ENCODE assay signal across 1 cellular context in the genomic region with DNA sequence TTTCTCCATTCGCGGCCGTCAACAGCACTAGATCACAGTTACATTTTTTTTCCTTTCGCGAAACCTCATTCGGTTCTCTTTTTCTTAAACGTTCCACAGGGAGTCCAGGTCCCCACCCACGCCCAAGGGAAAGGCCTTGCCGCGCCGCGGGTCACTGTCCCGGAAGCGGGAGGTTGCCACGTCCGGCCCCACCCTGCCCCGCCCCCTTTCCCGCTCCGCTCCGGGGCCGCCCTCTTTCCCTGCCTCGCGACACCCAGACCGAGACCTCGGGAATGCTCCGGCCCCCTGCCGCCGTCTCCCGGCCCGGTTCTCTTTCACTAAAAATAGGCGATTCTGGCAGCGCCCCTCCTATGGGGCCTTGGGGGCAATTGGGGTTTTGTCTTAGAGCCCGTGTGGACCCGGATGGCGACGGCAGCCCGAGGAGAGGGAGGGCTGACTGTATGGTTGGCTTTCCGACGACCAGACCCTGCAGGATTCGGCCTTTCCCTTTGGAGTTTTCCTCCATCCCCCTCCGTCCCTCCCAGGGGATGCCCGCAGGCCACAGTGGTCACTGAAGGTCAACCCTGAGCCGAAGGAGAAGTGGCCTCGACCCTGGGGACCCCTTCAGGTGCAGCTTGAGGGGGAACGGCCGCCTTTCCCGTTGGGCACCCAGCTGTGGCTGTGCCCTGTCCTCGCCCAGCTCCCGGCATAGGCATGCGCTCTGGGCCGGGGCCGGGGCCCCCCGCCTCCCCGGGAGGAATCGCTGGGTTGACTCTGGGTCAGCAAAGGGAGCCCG.
TF ChIP-seq lines count a peak whose summit lies in the region.

No MANE protein-coding gene starts in this region.

TF ChIP-seq in K562, 482 proteins besides CTCF, POLR2A, EP300 and RAD21 (continued from another document and continues in another):
- TF ChIP-seq, protein P1, sequence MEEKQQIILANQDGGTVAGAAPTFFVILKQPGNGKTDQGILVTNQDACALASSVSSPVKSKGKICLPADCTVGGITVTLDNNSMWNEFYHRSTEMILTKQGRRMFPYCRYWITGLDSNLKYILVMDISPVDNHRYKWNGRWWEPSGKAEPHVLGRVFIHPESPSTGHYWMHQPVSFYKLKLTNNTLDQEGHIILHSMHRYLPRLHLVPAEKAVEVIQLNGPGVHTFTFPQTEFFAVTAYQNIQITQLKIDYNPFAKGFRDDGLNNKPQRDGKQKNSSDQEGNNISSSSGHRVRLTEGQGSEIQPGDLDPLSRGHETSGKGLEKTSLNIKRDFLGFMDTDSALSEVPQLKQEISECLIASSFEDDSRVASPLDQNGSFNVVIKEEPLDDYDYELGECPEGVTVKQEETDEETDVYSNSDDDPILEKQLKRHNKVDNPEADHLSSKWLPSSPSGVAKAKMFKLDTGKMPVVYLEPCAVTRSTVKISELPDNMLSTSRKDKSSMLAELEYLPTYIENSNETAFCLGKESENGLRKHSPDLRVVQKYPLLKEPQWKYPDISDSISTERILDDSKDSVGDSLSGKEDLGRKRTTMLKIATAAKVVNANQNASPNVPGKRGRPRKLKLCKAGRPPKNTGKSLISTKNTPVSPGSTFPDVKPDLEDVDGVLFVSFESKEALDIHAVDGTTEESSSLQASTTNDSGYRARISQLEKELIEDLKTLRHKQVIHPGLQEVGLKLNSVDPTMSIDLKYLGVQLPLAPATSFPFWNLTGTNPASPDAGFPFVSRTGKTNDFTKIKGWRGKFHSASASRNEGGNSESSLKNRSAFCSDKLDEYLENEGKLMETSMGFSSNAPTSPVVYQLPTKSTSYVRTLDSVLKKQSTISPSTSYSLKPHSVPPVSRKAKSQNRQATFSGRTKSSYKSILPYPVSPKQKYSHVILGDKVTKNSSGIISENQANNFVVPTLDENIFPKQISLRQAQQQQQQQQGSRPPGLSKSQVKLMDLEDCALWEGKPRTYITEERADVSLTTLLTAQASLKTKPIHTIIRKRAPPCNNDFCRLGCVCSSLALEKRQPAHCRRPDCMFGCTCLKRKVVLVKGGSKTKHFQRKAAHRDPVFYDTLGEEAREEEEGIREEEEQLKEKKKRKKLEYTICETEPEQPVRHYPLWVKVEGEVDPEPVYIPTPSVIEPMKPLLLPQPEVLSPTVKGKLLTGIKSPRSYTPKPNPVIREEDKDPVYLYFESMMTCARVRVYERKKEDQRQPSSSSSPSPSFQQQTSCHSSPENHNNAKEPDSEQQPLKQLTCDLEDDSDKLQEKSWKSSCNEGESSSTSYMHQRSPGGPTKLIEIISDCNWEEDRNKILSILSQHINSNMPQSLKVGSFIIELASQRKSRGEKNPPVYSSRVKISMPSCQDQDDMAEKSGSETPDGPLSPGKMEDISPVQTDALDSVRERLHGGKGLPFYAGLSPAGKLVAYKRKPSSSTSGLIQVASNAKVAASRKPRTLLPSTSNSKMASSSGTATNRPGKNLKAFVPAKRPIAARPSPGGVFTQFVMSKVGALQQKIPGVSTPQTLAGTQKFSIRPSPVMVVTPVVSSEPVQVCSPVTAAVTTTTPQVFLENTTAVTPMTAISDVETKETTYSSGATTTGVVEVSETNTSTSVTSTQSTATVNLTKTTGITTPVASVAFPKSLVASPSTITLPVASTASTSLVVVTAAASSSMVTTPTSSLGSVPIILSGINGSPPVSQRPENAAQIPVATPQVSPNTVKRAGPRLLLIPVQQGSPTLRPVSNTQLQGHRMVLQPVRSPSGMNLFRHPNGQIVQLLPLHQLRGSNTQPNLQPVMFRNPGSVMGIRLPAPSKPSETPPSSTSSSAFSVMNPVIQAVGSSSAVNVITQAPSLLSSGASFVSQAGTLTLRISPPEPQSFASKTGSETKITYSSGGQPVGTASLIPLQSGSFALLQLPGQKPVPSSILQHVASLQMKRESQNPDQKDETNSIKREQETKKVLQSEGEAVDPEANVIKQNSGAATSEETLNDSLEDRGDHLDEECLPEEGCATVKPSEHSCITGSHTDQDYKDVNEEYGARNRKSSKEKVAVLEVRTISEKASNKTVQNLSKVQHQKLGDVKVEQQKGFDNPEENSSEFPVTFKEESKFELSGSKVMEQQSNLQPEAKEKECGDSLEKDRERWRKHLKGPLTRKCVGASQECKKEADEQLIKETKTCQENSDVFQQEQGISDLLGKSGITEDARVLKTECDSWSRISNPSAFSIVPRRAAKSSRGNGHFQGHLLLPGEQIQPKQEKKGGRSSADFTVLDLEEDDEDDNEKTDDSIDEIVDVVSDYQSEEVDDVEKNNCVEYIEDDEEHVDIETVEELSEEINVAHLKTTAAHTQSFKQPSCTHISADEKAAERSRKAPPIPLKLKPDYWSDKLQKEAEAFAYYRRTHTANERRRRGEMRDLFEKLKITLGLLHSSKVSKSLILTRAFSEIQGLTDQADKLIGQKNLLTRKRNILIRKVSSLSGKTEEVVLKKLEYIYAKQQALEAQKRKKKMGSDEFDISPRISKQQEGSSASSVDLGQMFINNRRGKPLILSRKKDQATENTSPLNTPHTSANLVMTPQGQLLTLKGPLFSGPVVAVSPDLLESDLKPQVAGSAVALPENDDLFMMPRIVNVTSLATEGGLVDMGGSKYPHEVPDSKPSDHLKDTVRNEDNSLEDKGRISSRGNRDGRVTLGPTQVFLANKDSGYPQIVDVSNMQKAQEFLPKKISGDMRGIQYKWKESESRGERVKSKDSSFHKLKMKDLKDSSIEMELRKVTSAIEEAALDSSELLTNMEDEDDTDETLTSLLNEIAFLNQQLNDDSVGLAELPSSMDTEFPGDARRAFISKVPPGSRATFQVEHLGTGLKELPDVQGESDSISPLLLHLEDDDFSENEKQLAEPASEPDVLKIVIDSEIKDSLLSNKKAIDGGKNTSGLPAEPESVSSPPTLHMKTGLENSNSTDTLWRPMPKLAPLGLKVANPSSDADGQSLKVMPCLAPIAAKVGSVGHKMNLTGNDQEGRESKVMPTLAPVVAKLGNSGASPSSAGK (IDR thresholded peaks at IDR 0.05) = peak; percentile 53
- peak; percentile 86 for TF ChIP-seq POLR2AphosphoS5 (IDR thresholded peaks at IDR 0.05; ENCODE audit: control insufficient read depth, insufficient read depth, low read depth, low read length)
- TF ChIP-seq SREBF2 (CRISPR knock-in tag; IDR thresholded peaks at IDR 0.05) = peak; percentile 11; the same call in 1 of the 2 replicates
- 0 out of 2 replicates have a peak, but pooled peaks have one; percentile 6 for TF ChIP-seq ZBTB7A (IDR thresholded peaks at IDR 0.05; ENCODE audit: borderline replicate concordance, control insufficient read depth, low read depth, low read length)
- TF ChIP-seq, protein P2, sequence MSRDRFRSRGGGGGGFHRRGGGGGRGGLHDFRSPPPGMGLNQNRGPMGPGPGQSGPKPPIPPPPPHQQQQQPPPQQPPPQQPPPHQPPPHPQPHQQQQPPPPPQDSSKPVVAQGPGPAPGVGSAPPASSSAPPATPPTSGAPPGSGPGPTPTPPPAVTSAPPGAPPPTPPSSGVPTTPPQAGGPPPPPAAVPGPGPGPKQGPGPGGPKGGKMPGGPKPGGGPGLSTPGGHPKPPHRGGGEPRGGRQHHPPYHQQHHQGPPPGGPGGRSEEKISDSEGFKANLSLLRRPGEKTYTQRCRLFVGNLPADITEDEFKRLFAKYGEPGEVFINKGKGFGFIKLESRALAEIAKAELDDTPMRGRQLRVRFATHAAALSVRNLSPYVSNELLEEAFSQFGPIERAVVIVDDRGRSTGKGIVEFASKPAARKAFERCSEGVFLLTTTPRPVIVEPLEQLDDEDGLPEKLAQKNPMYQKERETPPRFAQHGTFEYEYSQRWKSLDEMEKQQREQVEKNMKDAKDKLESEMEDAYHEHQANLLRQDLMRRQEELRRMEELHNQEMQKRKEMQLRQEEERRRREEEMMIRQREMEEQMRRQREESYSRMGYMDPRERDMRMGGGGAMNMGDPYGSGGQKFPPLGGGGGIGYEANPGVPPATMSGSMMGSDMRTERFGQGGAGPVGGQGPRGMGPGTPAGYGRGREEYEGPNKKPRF (IDR thresholded peaks at IDR 0.05; ENCODE audit: low read depth, low read length) = no peak
- TF ChIP-seq, protein P3, sequence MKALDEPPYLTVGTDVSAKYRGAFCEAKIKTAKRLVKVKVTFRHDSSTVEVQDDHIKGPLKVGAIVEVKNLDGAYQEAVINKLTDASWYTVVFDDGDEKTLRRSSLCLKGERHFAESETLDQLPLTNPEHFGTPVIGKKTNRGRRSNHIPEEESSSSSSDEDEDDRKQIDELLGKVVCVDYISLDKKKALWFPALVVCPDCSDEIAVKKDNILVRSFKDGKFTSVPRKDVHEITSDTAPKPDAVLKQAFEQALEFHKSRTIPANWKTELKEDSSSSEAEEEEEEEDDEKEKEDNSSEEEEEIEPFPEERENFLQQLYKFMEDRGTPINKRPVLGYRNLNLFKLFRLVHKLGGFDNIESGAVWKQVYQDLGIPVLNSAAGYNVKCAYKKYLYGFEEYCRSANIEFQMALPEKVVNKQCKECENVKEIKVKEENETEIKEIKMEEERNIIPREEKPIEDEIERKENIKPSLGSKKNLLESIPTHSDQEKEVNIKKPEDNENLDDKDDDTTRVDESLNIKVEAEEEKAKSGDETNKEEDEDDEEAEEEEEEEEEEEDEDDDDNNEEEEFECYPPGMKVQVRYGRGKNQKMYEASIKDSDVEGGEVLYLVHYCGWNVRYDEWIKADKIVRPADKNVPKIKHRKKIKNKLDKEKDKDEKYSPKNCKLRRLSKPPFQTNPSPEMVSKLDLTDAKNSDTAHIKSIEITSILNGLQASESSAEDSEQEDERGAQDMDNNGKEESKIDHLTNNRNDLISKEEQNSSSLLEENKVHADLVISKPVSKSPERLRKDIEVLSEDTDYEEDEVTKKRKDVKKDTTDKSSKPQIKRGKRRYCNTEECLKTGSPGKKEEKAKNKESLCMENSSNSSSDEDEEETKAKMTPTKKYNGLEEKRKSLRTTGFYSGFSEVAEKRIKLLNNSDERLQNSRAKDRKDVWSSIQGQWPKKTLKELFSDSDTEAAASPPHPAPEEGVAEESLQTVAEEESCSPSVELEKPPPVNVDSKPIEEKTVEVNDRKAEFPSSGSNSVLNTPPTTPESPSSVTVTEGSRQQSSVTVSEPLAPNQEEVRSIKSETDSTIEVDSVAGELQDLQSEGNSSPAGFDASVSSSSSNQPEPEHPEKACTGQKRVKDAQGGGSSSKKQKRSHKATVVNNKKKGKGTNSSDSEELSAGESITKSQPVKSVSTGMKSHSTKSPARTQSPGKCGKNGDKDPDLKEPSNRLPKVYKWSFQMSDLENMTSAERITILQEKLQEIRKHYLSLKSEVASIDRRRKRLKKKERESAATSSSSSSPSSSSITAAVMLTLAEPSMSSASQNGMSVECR (CRISPR knock-in tag; IDR thresholded peaks at IDR 0.05) = peak; percentile 16
- TF ChIP-seq, protein P4, sequence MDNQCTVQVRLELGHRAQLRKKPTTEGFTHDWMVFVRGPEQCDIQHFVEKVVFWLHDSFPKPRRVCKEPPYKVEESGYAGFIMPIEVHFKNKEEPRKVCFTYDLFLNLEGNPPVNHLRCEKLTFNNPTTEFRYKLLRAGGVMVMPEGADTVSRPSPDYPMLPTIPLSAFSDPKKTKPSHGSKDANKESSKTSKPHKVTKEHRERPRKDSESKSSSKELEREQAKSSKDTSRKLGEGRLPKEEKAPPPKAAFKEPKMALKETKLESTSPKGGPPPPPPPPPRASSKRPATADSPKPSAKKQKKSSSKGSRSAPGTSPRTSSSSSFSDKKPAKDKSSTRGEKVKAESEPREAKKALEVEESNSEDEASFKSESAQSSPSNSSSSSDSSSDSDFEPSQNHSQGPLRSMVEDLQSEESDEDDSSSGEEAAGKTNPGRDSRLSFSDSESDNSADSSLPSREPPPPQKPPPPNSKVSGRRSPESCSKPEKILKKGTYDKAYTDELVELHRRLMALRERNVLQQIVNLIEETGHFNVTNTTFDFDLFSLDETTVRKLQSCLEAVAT (IDR thresholded peaks at IDR 0.05) = peak in 1 of 2 experiments; percentile 66; a peak in 2 of 4 replicates
- peak; percentile 56 for TF ChIP-seq SP1 (CRISPR knock-in tag; IDR thresholded peaks at IDR 0.05)
- TF ChIP-seq TAF1 (IDR thresholded peaks at IDR 0.05; ENCODE audit: control insufficient read depth, extremely low read depth, insufficient read depth, low read length, severe bottlenecking) = peak; percentile 83
- peak; percentile 52 for TF ChIP-seq SAP30 (IDR thresholded peaks at IDR 0.05; ENCODE audit: borderline replicate concordance, insufficient read depth, low read depth, low read length, poor library complexity, severe bottlenecking)
- TF ChIP-seq HMGN3 (IDR thresholded peaks at IDR 0.05; ENCODE audit: borderline replicate concordance, extremely low read depth, insufficient read length, low read depth, low read length) = peak; percentile 49
- TF ChIP-seq, protein P5, sequence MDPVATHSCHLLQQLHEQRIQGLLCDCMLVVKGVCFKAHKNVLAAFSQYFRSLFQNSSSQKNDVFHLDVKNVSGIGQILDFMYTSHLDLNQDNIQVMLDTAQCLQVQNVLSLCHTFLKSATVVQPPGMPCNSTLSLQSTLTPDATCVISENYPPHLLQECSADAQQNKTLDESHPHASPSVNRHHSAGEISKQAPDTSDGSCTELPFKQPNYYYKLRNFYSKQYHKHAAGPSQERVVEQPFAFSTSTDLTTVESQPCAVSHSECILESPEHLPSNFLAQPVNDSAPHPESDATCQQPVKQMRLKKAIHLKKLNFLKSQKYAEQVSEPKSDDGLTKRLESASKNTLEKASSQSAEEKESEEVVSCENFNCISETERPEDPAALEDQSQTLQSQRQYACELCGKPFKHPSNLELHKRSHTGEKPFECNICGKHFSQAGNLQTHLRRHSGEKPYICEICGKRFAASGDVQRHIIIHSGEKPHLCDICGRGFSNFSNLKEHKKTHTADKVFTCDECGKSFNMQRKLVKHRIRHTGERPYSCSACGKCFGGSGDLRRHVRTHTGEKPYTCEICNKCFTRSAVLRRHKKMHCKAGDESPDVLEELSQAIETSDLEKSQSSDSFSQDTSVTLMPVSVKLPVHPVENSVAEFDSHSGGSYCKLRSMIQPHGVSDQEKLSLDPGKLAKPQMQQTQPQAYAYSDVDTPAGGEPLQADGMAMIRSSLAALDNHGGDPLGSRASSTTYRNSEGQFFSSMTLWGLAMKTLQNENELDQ (CRISPR knock-in tag; IDR thresholded peaks at IDR 0.05; ENCODE audit: borderline replicate concordance) = 0 out of 2 replicates have a peak, but pooled peaks have one; percentile 47
- peak; percentile 66; the same call in 1 of the 2 replicates for TF ChIP-seq PML (IDR thresholded peaks at IDR 0.05; ENCODE audit: low read length)
- TF ChIP-seq NCOA4 (IDR thresholded peaks at IDR 0.05; ENCODE audit: partially characterized antibody) = no peak
- 0 out of 2 replicates have a peak, but pooled peaks have one; percentile 19 for TF ChIP-seq ATF7 (IDR thresholded peaks at IDR 0.05)
- peak; percentile 80; the same call in 1 of the 2 replicates for TF ChIP-seq TAF7 (tag; IDR thresholded peaks at IDR 0.05)
- TF ChIP-seq HMG20A (CRISPR knock-in tag; conservative IDR thresholded peaks at IDR 0.05) = no peak
- peak; percentile 92 for TF ChIP-seq GABPA (tag; conservative IDR thresholded peaks at IDR 0.05; ENCODE audit: low read depth)
- TF ChIP-seq RB1 (IDR thresholded peaks at IDR 0.05; ENCODE audit: low read depth) = peak; percentile 42; the same call in 1 of the 2 replicates
- TF ChIP-seq CTBP1 (IDR thresholded peaks at IDR 0.05; ENCODE audit: borderline replicate concordance) = no peak
- 0 out of 2 replicates have a peak, but pooled peaks have one; percentile 16 for TF ChIP-seq SAFB (IDR thresholded peaks at IDR 0.05; ENCODE audit: borderline replicate concordance, low read depth, low read length)
- TF ChIP-seq SIN3A (IDR thresholded peaks at IDR 0.05; ENCODE audit: borderline replicate concordance in 2 of 2, control insufficient read depth in 1 of 2, low read depth in 2 of 2, low read length in 2 of 2) = peak in 1 of 2 experiments; percentile 61; a peak in 1 of 4 replicates
- no peak for TF ChIP-seq ZNF444 (CRISPR knock-in tag; IDR thresholded peaks at IDR 0.05)
- no peak for TF ChIP-seq ZNF354B (CRISPR knock-in tag; IDR thresholded peaks at IDR 0.05)
- peak; percentile 18; the same call in 1 of the 2 replicates for TF ChIP-seq MTA1 (IDR thresholded peaks at IDR 0.05; ENCODE audit: borderline replicate concordance)
- peak; percentile 3; the same call in 1 of the 2 replicates for TF ChIP-seq XRCC5 (IDR thresholded peaks at IDR 0.05; ENCODE audit: low read depth, low read length)
